In genomic region chr10:81007872-81008271, GRCh38 we compare ENCODE assay signal across 10 cellular contexts.
"Had no signal": no experiment of that assay in that cellular context is flagged by ENCODE, and none has a peak within 500 bp of the region (broad histone marks: within the 10 kb centered on the region; RNA-seq: fewer than 3 reads in every experiment).

No MANE protein-coding gene starts in this region.

- H2AFZ ChIP-seq: GM23248, GM23338 had no signal

- H3K4me3 ChIP-seq: GM23248, GM23338, HAP-1 had no signal

- FAIRE-seq: H1, H54 had no signal

- H3K36me3 ChIP-seq: HAP-1 had no signal

- H3K4me3 Mint-ChIP-seq: GM23338, H9, HFFc6 had no signal

- H3K4me2 ChIP-seq: GM23338 had no signal

- H3K4me1 Mint-ChIP-seq: H9 had no signal

- H3K9ac ChIP-seq: GM23248 had no signal

- H3K9me3 ChIP-seq: HAP-1 had no signal

- DNase-seq: GM23248, GOT3, H7, H9, HCEC 1CT, HFFc6 had no signal

- H3K27ac Mint-ChIP-seq: GM23338, H9, HFFc6 had no signal

- H3K9me3 Mint-ChIP-seq: GM23338, H9 had no signal

- H3K4me1 ChIP-seq: HAP-1 had no signal

- H3K27ac ChIP-seq: GM23248 had no signal
